15 cellular contexts compared by ENCODE assay signal in genomic region chr1:86356247-86356646, GRCh38. TPM values are rescaled to one million over a fixed set of nuclear protein-coding genes. Genes with fewer than 3 reads are reported as not detected.
A peak's percentile ranks its signal among the peaks of the same experiment; 100 is the strongest.
DNase-seq lines count a peak whose midpoint lies in the region; ATAC-seq, FAIRE-seq and TF ChIP-seq lines count a peak whose summit lies in the region.
"Had no signal": no experiment of that assay in that cellular context is flagged by ENCODE, and none has a peak within 500 bp of the region (broad histone marks: within the 10 kb centered on the region; RNA-seq: fewer than 3 reads in every experiment).

No MANE protein-coding gene starts in this region.

- ATAC-seq in SK-N-SH treated with all-trans-retinoic acid at 6 μM for 48 hours = no peak
- no peak for ATAC-seq in psoas muscle
- ATAC-seq: pancreas had no signal

- H3K4me1 ChIP-seq in SK-N-SH (ENCODE audit: control insufficient read depth in 1 of 2, insufficient read depth in 2 of 2, low read depth in 1 of 2, low read length in 1 of 2) = no peaks in the 10 kb centered on the region
- H3K4me1 ChIP-seq in Loucy (ENCODE audit: insufficient read depth, low read length, poor library complexity, severe bottlenecking) = no peaks in the 10 kb centered on the region
- H3K4me1 ChIP-seq in psoas muscle = no peaks in the 10 kb centered on the region
- H3K4me1 ChIP-seq: pancreas had no signal

- H3K27me3 ChIP-seq in SK-N-SH (ENCODE audit: insufficient read depth) (no peaks in the 10 kb centered on the region), Loucy (ENCODE audit: insufficient read depth, low read length, poor library complexity, severe bottlenecking) (no peaks in the 10 kb centered on the region), bronchial epithelial cell (ENCODE audit: control insufficient read depth, insufficient read depth, low read length) (no peaks in the 10 kb centered on the region), psoas muscle (ENCODE audit: insufficient read depth in 3 of 3, low read length in 2 of 3) (no peaks in the 10 kb centered on the region)
- H3K27me3 ChIP-seq: pancreas had no signal

- no peak overlapping the region for H3K27ac ChIP-seq in SK-N-SH (ENCODE audit: low read depth in 2 of 2, low read length in 1 of 2)
- H3K27ac ChIP-seq in psoas muscle = no peak overlapping the region
- H3K27ac ChIP-seq: pancreas, SK-N-MC had no signal

- TF ChIP-seq CTCF in SK-N-SH (IDR thresholded peaks at IDR 0.05) (peak; percentile 15; the same call in 1 of the 2 replicates), Loucy (conservative IDR thresholded peaks at IDR 0.05; ENCODE audit: low read length) (peak; percentile 66), bronchial epithelial cell (IDR thresholded peaks at IDR 0.05; ENCODE audit: insufficient read depth, low read length, severe bottlenecking) (peak; percentile 9), psoas muscle (IDR thresholded peaks at IDR 0.05) (peak; percentile 33)

- H3K36me3 ChIP-seq in SK-N-SH (replicated peaks in 1 of 2; ENCODE audit: control insufficient read depth in 1 of 2, insufficient read depth in 2 of 2, low read length in 1 of 2) (peaks cover 41 to 65% of the 10 kb centered on the region in 2 experiments), Loucy (ENCODE audit: insufficient read depth, low read length) (peaks cover 9% of the 10 kb centered on the region; the same call in 1 of the 2 replicates), bronchial epithelial cell (ENCODE audit: control insufficient read depth, insufficient read depth, low read length) (peaks cover 3% of the 10 kb centered on the region), psoas muscle (ENCODE audit: insufficient read depth in 1 of 2, low read depth in 1 of 2) (peaks cover 6 to 37% of the 10 kb centered on the region in 2 donors)

- POLR2A ChIA-PET in SK-N-SH (lab: Yijun Ruan, JAX) = no interaction called here

- CTCF ChIA-PET in SK-N-SH (lab: Yijun Ruan, JAX) = interaction anchor here (1.0 kb wide), 1 partner anchor 151 kb away, joined by 3 read pairs; no protein-coding TSS in a partner anchor

- TF ChIP-seq EP300 in SK-N-SH (IDR thresholded peaks at IDR 0.05; ENCODE audit: borderline replicate concordance in 1 of 2, low read depth in 1 of 2, low read length in 1 of 2) = no peak

- H3F3A ChIP-seq in SK-N-SH (replicated peaks; ENCODE audit: insufficient read depth) = no peaks in the 10 kb centered on the region
- no peaks in the 10 kb centered on the region for H3F3A ChIP-seq in Loucy (ENCODE audit: low read depth)

- H3K9me3 ChIP-seq in SK-N-SH = no peaks in the 10 kb centered on the region
- no peaks in the 10 kb centered on the region for H3K9me3 ChIP-seq in Loucy (ENCODE audit: insufficient read depth, low read depth, low read length)
- no peaks in the 10 kb centered on the region for H3K9me3 ChIP-seq in psoas muscle
- H3K9me3 ChIP-seq: pancreas had no signal

- no peak overlapping the region for H3K4me2 ChIP-seq in SK-N-SH
- no peak overlapping the region for H3K4me2 ChIP-seq in Loucy (ENCODE audit: low read depth, low read length, poor library complexity, severe bottlenecking)

- H3K79me2 ChIP-seq in SK-N-SH (ENCODE audit: insufficient read depth) (no peaks in the 10 kb centered on the region), Loucy (ENCODE audit: insufficient read depth, low read length) (no peaks in the 10 kb centered on the region)

- H3K9ac ChIP-seq in SK-N-SH = no peak overlapping the region
- H3K9ac ChIP-seq in Loucy (ENCODE audit: low read depth, low read length, poor library complexity, severe bottlenecking) = no peak overlapping the region

- DNase-seq in SK-N-SH (no peak), bronchial epithelial cell (ENCODE audit: low read depth) (peak; percentile 23), psoas muscle (no peak), cerebellar cortex (ENCODE audit: low spot score) (no peak)
- DNase-seq in activated CD8-positive, alpha-beta memory T cell treated with anti-CD3 and anti-CD28 coated beads, Interleukin-2, amount 50 U/mL, for 4 hours = no peak
- DNase-seq in stimulated activated CD4-positive, alpha-beta T cell treated with anti-CD3 and anti-CD28 coated beads, Interleukin-1b, Interleukin-23, amount 100 ng/mL, for 48 hours = no peak
- DNase-seq: activated CD4-positive, alpha-beta T cell treated with anti-CD3 and anti-CD28 coated beads for 48 hours; GF-D8; KG1; NCI-H345; stimulated activated CD4-positive, alpha-beta T cell treated with anti-CD3 and anti-CD28 coated beads, Interleukin-4, amount 100 ng/mL, for 24 hours had no signal

- H3K4me3 ChIP-seq in SK-N-SH (ENCODE audit: low read depth in 2 of 2, low read length in 1 of 2) (no peak overlapping the region), Loucy (ENCODE audit: low read length, poor library complexity, severe bottlenecking) (no peak overlapping the region), bronchial epithelial cell (ENCODE audit: low read depth, low read length) (no peak overlapping the region), psoas muscle (no peak overlapping the region)
- H3K4me3 ChIP-seq: pancreas, SK-N-MC had no signal

- intact Hi-C loops in psoas muscle (cut with DNase I) = loop anchor here in 1 of 2 donors (10.0 kb wide), 1 partner anchor 201 kb away; the partner anchor contains the start of gene COL24A1

- H2AFZ ChIP-seq in SK-N-SH (ENCODE audit: low read depth) = no peak overlapping the region
- no peak overlapping the region for H2AFZ ChIP-seq in Loucy (ENCODE audit: low read length)

- H4K20me1 ChIP-seq in SK-N-SH (ENCODE audit: insufficient read depth) (no peaks in the 10 kb centered on the region), Loucy (ENCODE audit: insufficient read depth, low read length, poor library complexity, severe bottlenecking) (no peaks in the 10 kb centered on the region)

- H3K9me2 ChIP-seq in SK-N-SH (no peaks in the 10 kb centered on the region), Loucy (replicated peaks; ENCODE audit: low read depth, low read length) (no peaks in the 10 kb centered on the region)

- TF ChIP-seq RAD21 in SK-N-SH (IDR thresholded peaks at IDR 0.05; ENCODE audit: low read length) = 0 out of 2 replicates have a peak, but pooled peaks have one; percentile 8

- WGBS in SK-N-SH (ENCODE audit: low lambda C conversion rate) = 97% methylated on average over 10 of the region's 10 CpGs
- WGBS in psoas muscle, 3 donors = 73 to 79% (median 73%) methylated on average over 10 of the region's 10 CpGs

- FAIRE-seq in bronchial epithelial cell (lab: Jason Lieb, UNC) = no peak

TF ChIP-seq in SK-N-SH, 30 proteins besides CTCF, POLR2A, EP300 and RAD21:
- TF ChIP-seq NFIC (IDR thresholded peaks at IDR 0.05; ENCODE audit: borderline replicate concordance) = no peak
- TF ChIP-seq FOXM1 (IDR thresholded peaks at IDR 0.05; ENCODE audit: low read depth) = no peak
- TF ChIP-seq MAX (IDR thresholded peaks at IDR 0.05; ENCODE audit: low read depth) = no peak
- TF ChIP-seq RFX5 (IDR thresholded peaks at IDR 0.05; ENCODE audit: low read length) = no peak
- TF ChIP-seq PBX3 (IDR thresholded peaks at IDR 0.05) = no peak
- TF ChIP-seq ELF1 (IDR thresholded peaks at IDR 0.05) = no peak

TF ChIP-seq in SK-N-SH treated with all-trans-retinoic acid at 6 μM for 48 hours, 23 proteins besides CTCF, POLR2A, EP300 and RAD21:
- no peak for TF ChIP-seq ISL1 (CRISPR knock-in tag; IDR thresholded peaks at IDR 0.05)
- TF ChIP-seq, protein P1, sequence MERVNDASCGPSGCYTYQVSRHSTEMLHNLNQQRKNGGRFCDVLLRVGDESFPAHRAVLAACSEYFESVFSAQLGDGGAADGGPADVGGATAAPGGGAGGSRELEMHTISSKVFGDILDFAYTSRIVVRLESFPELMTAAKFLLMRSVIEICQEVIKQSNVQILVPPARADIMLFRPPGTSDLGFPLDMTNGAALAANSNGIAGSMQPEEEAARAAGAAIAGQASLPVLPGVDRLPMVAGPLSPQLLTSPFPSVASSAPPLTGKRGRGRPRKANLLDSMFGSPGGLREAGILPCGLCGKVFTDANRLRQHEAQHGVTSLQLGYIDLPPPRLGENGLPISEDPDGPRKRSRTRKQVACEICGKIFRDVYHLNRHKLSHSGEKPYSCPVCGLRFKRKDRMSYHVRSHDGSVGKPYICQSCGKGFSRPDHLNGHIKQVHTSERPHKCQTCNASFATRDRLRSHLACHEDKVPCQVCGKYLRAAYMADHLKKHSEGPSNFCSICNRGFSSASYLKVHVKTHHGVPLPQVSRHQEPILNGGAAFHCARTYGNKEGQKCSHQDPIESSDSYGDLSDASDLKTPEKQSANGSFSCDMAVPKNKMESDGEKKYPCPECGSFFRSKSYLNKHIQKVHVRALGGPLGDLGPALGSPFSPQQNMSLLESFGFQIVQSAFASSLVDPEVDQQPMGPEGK (CRISPR knock-in tag; IDR thresholded peaks at IDR 0.05; ENCODE audit: borderline replicate concordance) = no peak
TF ChIP-seq in SK-N-SH treated with all-trans-retinoic acid at 6 μM for 48 hours: peak in this region for 0.

RNA-seq across cellular contexts. Expression of gene ODF2L, which starts 39.9 kb away (rescaled TPM):
- 5.3 and 7.9 TPM in 2 replicates for polyA plus RNA-seq in SK-N-SH (2012; rRNA removed)
- 5.6 and 7.6 TPM in 2 replicates for polyA plus RNA-seq in SK-N-SH (2012; cell fraction: cytosol; rRNA removed)
- polyA plus RNA-seq in SK-N-SH (2012; cell fraction: nucleus; rRNA removed) = 10.6 and 24.1 TPM in 2 replicates
- total RNA-seq in bronchial epithelial cell = 13.4 and 18.2 TPM in 2 replicates
- total RNA-seq in psoas muscle = 1 to 10 TPM; 3.8 to 5.2 (median 4.6) TPM
- polyA plus RNA-seq in psoas muscle = 1 to 10 TPM; 2.9 to 6.1 (median 4.0) TPM

Comparison
In these comparisons a context has a peak if more than half of its experiments do, and no peak if none do; other contexts are left out.
1. CTCF ChIP-seq: peak in every context shown above with its lines; median percentile 66 in Loucy; 33 in psoas muscle; 15 in SK-N-SH; 9 in bronchial epithelial cell.